In the genomic region with DNA sequence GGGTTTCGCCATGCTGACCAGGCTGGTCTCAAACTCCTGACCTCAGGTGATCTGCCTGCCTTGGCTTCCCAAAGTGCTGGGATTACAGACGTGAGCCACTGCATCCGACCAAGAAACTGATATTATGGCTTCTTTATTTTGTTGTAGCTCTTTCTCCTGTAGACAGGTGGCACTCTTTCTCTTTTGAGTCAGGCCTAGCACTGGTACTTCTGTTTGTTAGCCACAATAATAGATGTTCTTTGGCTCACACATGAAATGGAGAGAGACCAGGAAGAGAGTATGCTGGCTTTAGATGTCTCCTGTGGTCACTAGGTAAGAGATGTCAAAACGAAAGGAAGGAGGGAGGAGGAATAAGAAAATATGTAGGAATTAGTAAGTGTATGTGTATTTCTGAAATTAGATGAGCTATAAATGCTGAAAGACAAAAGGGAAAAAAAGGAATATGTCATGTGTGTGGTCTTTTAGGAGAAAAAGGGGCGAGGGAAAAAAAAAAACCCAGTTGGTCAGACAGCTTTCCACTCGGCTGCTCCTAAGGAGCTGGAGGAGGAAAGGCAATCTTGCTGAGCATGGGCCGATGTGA, we compare ENCODE assay signal across 8 cellular contexts.
DNase-seq lines count a peak whose midpoint lies in the region; ATAC-seq and TF ChIP-seq lines count a peak whose summit lies in the region.

No MANE protein-coding gene starts in this region.

- no peaks in the 10 kb centered on the region for H3K9me3 Mint-ChIP-seq in activated T-cell treated with anti-CD3 and anti-CD28 coated beads, Interleukin-2, amount 50 U/mL, for 24 hours

- in situ Hi-C loops in SK-MEL-5 (cut with HindIII; ENCODE audit: low pct_unique_long_range_greater_than_20kb, low sequenced_read_pairs), result no loop called here

- H3K27me3 Mint-ChIP-seq in activated T-cell treated with anti-CD3 and anti-CD28 coated beads, Interleukin-2, amount 50 U/mL, for 24 hours, result no peaks in the 10 kb centered on the region

- H3K9ac ChIP-seq in KMS-11, result no peak overlapping the region

- TF ChIP-seq CTCF in KMS-11 (conservative IDR thresholded peaks at IDR 0.05; ENCODE audit: low read depth, low read length), result peak; percentile 86
- TF ChIP-seq CTCF in osteoblast (IDR thresholded peaks at IDR 0.05; ENCODE audit: extremely low read depth, low read depth, low read length), result peak; percentile 58

- H3K27me3 ChIP-seq in KMS-11 (ENCODE audit: insufficient read depth, low read depth), result no peaks in the 10 kb centered on the region
- H3K27me3 ChIP-seq in osteoblast (ENCODE audit: insufficient read depth, low read length), result no peaks in the 10 kb centered on the region

- ATAC-seq in HG02981 (IDR thresholded peaks at IDR 0.05; ENCODE audit: unreplicated experiment), result no peak

- H3K4me3 ChIP-seq in KMS-11 (IDR thresholded peaks at IDR 0.05; ENCODE audit: insufficient read depth, low read depth, low read length), result no peak overlapping the region
- H3K4me3 ChIP-seq in osteoblast (ENCODE audit: insufficient read depth, low read length), result no peak overlapping the region

- no peaks in the 10 kb centered on the region for H3K4me1 Mint-ChIP-seq in activated T-cell treated with anti-CD3 and anti-CD28 coated beads, Interleukin-2, amount 50 U/mL, for 24 hours (ENCODE audit: low read depth)

- no peaks in the 10 kb centered on the region for H3K36me3 ChIP-seq in KMS-11 (ENCODE audit: insufficient read depth)
- H3K36me3 ChIP-seq in osteoblast (ENCODE audit: insufficient read depth, low read length), result peaks cover 64% of the 10 kb centered on the region

- no peaks in the 10 kb centered on the region for H3K79me2 ChIP-seq in KMS-11 (ENCODE audit: insufficient read depth, low read depth)
- no peaks in the 10 kb centered on the region for H3K79me2 ChIP-seq in osteoblast (ENCODE audit: insufficient read depth, low read length)

- H3K27ac ChIP-seq in KMS-11 (no peak overlapping the region), osteoblast (ENCODE audit: low read depth, low read length) (no peak overlapping the region)

- H3K9me3 ChIP-seq in osteoblast (ENCODE audit: low read depth, low read length), result no peaks in the 10 kb centered on the region

- H3K36me3 Mint-ChIP-seq in activated T-cell treated with anti-CD3 and anti-CD28 coated beads, Interleukin-2, amount 50 U/mL, for 24 hours (ENCODE audit: low read depth), result peaks cover 55% of the 10 kb centered on the region

- DNase-seq in ELR (ENCODE audit: low read depth) (peak; percentile 54), SK-MEL-5 (ENCODE audit: low read depth, low spot score) (peak; percentile 71), fibroblast of gingiva (ENCODE audit: low read depth) (peak; percentile 35), osteoblast (ENCODE audit: insufficient read length, low spot score, missing footprints) (peak; percentile 88), mucosa of gallbladder (ENCODE audit: low spot score) (no peak)
- DNase-seq in activated T-cell treated with anti-CD3 and anti-CD28 coated beads, Interleukin-2, amount 50 U/mL, for 24 hours, result no peak

- no peak overlapping the region for H3K27ac Mint-ChIP-seq in activated T-cell treated with anti-CD3 and anti-CD28 coated beads, Interleukin-2, amount 50 U/mL, for 24 hours

- H4K20me1 ChIP-seq in KMS-11 (ENCODE audit: insufficient read depth), result no peaks in the 10 kb centered on the region
- H4K20me1 ChIP-seq in osteoblast (ENCODE audit: insufficient read depth, low read length), result no peaks in the 10 kb centered on the region

- H3K4me1 ChIP-seq in KMS-11 (ENCODE audit: low read depth, poor library complexity, severe bottlenecking), result no peaks in the 10 kb centered on the region
- no peaks in the 10 kb centered on the region for H3K4me1 ChIP-seq in osteoblast (ENCODE audit: insufficient read depth, low read length)

- H2AFZ ChIP-seq in KMS-11 (ENCODE audit: low read depth) (no peak overlapping the region), osteoblast (ENCODE audit: low read length) (no peak overlapping the region)

- H3K4me2 ChIP-seq in KMS-11 (no peak overlapping the region), osteoblast (ENCODE audit: insufficient read depth, low read length) (no peak overlapping the region)

- no peak overlapping the region for H3K4me3 Mint-ChIP-seq in activated T-cell treated with anti-CD3 and anti-CD28 coated beads, Interleukin-2, amount 50 U/mL, for 24 hours

Comparison
In these comparisons a context has a peak if more than half of its experiments do, and no peak if none do; other contexts are left out.
1. DNase-seq: peak in ELR (single experiment), SK-MEL-5 (single experiment), fibroblast of gingiva (single experiment) and osteoblast (single experiment); none in mucosa of gallbladder (single experiment) and activated T-cell treated with anti-CD3 and anti-CD28 coated beads, Interleukin-2, amount 50 U/mL, for 24 hours (single experiment).